Comparison of ENCODE assay signal across 14 cellular contexts in genomic region chr19:49200238-49200862, GRCh38. TPM values are rescaled to one million over a fixed set of nuclear protein-coding genes. Genes with fewer than 3 reads are reported as not detected.
DNase-seq lines count a peak whose midpoint lies in the region; ATAC-seq and TF ChIP-seq lines count a peak whose summit lies in the region.
"Had no signal": no experiment of that assay in that cellular context is flagged by ENCODE, and none has a peak within 500 bp of the region (broad histone marks: within the 10 kb centered on the region; RNA-seq: fewer than 3 reads in every experiment).

No MANE protein-coding gene starts in this region.

- H4K20me1 ChIP-seq in OCI-LY1 (ENCODE audit: insufficient read depth, low read length): no peaks in the 10 kb centered on the region

- H3F3A ChIP-seq in OCI-LY1 (ENCODE audit: insufficient read depth, low read length): peaks cover 7% of the 10 kb centered on the region; the same call in 1 of the 2 replicates

- peaks cover 8% of the 10 kb centered on the region for H3K27me3 Mint-ChIP-seq in dendritic cell treated with granulocyte-macrophage colony-stimulating factor and Interleukin-4, amounts not matched to agents 40 ng/mL and 50 ng/mL, for 4 days

- ATAC-seq in upper lobe of right lung (peak; percentile 80), HG03439 (IDR thresholded peaks at IDR 0.05; ENCODE audit: unreplicated experiment) (no peak)

- H3K4me1 ChIP-seq in OCI-LY1 (ENCODE audit: insufficient read depth, low read length, severe bottlenecking): peaks cover 12% of the 10 kb centered on the region
- H3K4me1 ChIP-seq in upper lobe of right lung: no peaks in the 10 kb centered on the region
- H3K4me1 ChIP-seq: breast epithelium, HAP-1 had no signal

- no peak overlapping the region for H3K9ac ChIP-seq in OCI-LY1 (ENCODE audit: low read length)

- H3K4me1 Mint-ChIP-seq in dendritic cell treated with granulocyte-macrophage colony-stimulating factor and Interleukin-4, amounts not matched to agents 40 ng/mL and 50 ng/mL, for 4 days (ENCODE audit: low read depth): peaks cover 37% of the 10 kb centered on the region

- H3K79me2 ChIP-seq in OCI-LY1 (ENCODE audit: insufficient read depth, low read length): no peaks in the 10 kb centered on the region

- intact Hi-C loops in dendritic cell treated with granulocyte-macrophage colony-stimulating factor and Interleukin-4, amounts not matched to agents 40 ng/mL and 50 ng/mL, for 4 days (cut with micrococcal nuclease): no loop called here
- intact Hi-C loops in upper lobe of right lung (cut with DNase I): no loop called here

- TF ChIP-seq CTCF in OCI-LY1 (IDR thresholded peaks at IDR 0.05; ENCODE audit: low read length) (no peak), upper lobe of right lung (IDR thresholded peaks at IDR 0.05) (no peak)

- H2AFZ ChIP-seq in OCI-LY1 (ENCODE audit: low read length): no peak overlapping the region

- no peak overlapping the region for H3K4me3 Mint-ChIP-seq in dendritic cell treated with granulocyte-macrophage colony-stimulating factor and Interleukin-4, amounts not matched to agents 40 ng/mL and 50 ng/mL, for 4 days

- H3K27ac ChIP-seq in OCI-LY1 (ENCODE audit: low read depth, low read length, poor library complexity, severe bottlenecking) (no peak overlapping the region), upper lobe of right lung (no peak overlapping the region)
- H3K27ac ChIP-seq: HL-60 had no signal

- peaks cover 7% of the 10 kb centered on the region for H3K9me3 Mint-ChIP-seq in dendritic cell treated with granulocyte-macrophage colony-stimulating factor and Interleukin-4, amounts not matched to agents 40 ng/mL and 50 ng/mL, for 4 days

- 0 out of 2 replicates have a peak overlapping the region, but pooled peaks have one; percentile 46 for H3K4me2 ChIP-seq in OCI-LY1 (ENCODE audit: low read length)

- H3K9me2 ChIP-seq in OCI-LY1 (ENCODE audit: low read depth, low read length): no peaks in the 10 kb centered on the region

- H3K4me3 ChIP-seq in OCI-LY1 (ENCODE audit: low read depth, low read length, poor library complexity, severe bottlenecking) (no peak overlapping the region), upper lobe of right lung (no peak overlapping the region)
- H3K4me3 ChIP-seq: breast epithelium, HAP-1 had no signal

- H3K36me3 ChIP-seq in OCI-LY1 (ENCODE audit: insufficient read depth, low read length) (no peaks in the 10 kb centered on the region; the same call in 1 of the 2 replicates), upper lobe of right lung (peaks cover 40% of the 10 kb centered on the region)
- H3K36me3 ChIP-seq: breast epithelium had no signal

- H3K9me3 ChIP-seq in OCI-LY1 (ENCODE audit: low read length): no peaks in the 10 kb centered on the region
- no peaks in the 10 kb centered on the region for H3K9me3 ChIP-seq in upper lobe of right lung
- H3K9me3 ChIP-seq: breast epithelium, HAP-1 had no signal

- H3K27me3 ChIP-seq in OCI-LY1 (ENCODE audit: insufficient read depth, low read length) (no peaks in the 10 kb centered on the region), upper lobe of right lung (no peaks in the 10 kb centered on the region)
- H3K27me3 ChIP-seq: breast epithelium had no signal

- peak; percentile 32 for DNase-seq in stimulated activated CD4-positive, alpha-beta T cell treated with anti-CD3 and anti-CD28 coated beads, Interleukin-1b, Interleukin-23, amount 100 ng/mL, for 48 hours
- DNase-seq in stimulated activated CD4-positive, alpha-beta T cell treated with anti-CD3 and anti-CD28 coated beads, Interleukin-4, amount 100 ng/mL, for 4 hours: no peak
- DNase-seq in upper lobe of right lung (no peak), SW480 (ENCODE audit: low spot score) (no peak)
- DNase-seq in activated naive CD4-positive, alpha-beta T cell treated with anti-CD3 and anti-CD28 coated beads, Interleukin-2, amount 50 U/mL, for 16 hours: no peak
- DNase-seq: COR-L47, foreskin melanocyte, NCI-H1694 treated with DMSO at 0.1 percent for 48 hours had no signal

- peaks cover 50% of the 10 kb centered on the region for H3K36me3 Mint-ChIP-seq in dendritic cell treated with granulocyte-macrophage colony-stimulating factor and Interleukin-4, amounts not matched to agents 40 ng/mL and 50 ng/mL, for 4 days (ENCODE audit: low read depth)

- H3K27ac Mint-ChIP-seq in dendritic cell treated with granulocyte-macrophage colony-stimulating factor and Interleukin-4, amounts not matched to agents 40 ng/mL and 50 ng/mL, for 4 days: peak overlapping the region; percentile 53

RNA-seq across cellular contexts. Expression of gene TRPM4, which starts 42.8 kb away (rescaled TPM):
- 44.3 TPM for total RNA-seq in upper lobe of right lung

RNA-seq across cellular contexts. Expression of gene HRC, which starts 45.2 kb away (rescaled TPM):
- total RNA-seq in upper lobe of right lung: 2.2 TPM
